Comparison of ENCODE assay signal across 11 cellular contexts in genomic region chr1:205287076-205287475, GRCh38. TPM values are rescaled to one million over a fixed set of nuclear protein-coding genes. Genes with fewer than 3 reads are reported as not detected.
DNase-seq lines count a peak whose midpoint lies in the region; ATAC-seq and TF ChIP-seq lines count a peak whose summit lies in the region.
"Had no signal": no experiment of that assay in that cellular context is flagged by ENCODE, and none has a peak within 500 bp of the region (broad histone marks: within the 10 kb centered on the region; RNA-seq: fewer than 3 reads in every experiment).

No MANE protein-coding gene starts in this region.

- no peak for DNase-seq in CD8-positive, alpha-beta memory T cell
- DNase-seq in M059J (ENCODE audit: low read depth): peak; percentile 23
- no peak for DNase-seq in central memory CD8-positive, alpha-beta T cell (ENCODE audit: low spot score in 2 of 2)
- no peak for DNase-seq in hepatic stellate cell (ENCODE audit: low spot score)
- DNase-seq in NK-92 (lab: John Stamatoyannopoulos, UW; ENCODE audit: unreplicated experiment): no peak
- DNase-seq in NCI-H146 treated with DMSO at 0.1 percent for 48 hours (lab: John Stamatoyannopoulos, UW; ENCODE audit: unreplicated experiment): no peak
- DNase-seq: amygdala, NCI-H1436 treated with DMSO at 0.1 percent for 48 hours had no signal

- H3K36me3 Mint-ChIP-seq in CD8-positive, alpha-beta memory T cell: peaks cover 0 to 1% (median 0%) of the 10 kb centered on the region in 3 donors
- peaks cover 21% of the 10 kb centered on the region for H3K36me3 Mint-ChIP-seq in central memory CD8-positive, alpha-beta T cell (ENCODE audit: insufficient read depth)

- H3K4me1 Mint-ChIP-seq in CD8-positive, alpha-beta memory T cell: peaks cover 76 to 90% (median 86%) of the 10 kb centered on the region in 3 donors
- H3K4me1 Mint-ChIP-seq in central memory CD8-positive, alpha-beta T cell: peaks cover 82% of the 10 kb centered on the region

- H3K4me3 ChIP-seq in CD8-positive, alpha-beta memory T cell (ENCODE audit: low read length): peak overlapping the region; percentile 80
- H3K4me3 ChIP-seq in neutrophil (ENCODE audit: low read depth in 1 of 2, low read length in 1 of 2): peak overlapping the region; percentile 36 to 62

- H3K36me3 ChIP-seq in CD8-positive, alpha-beta memory T cell (ENCODE audit: insufficient read depth, low read length): no peaks in the 10 kb centered on the region
- H3K36me3 ChIP-seq in neutrophil: no peaks in the 10 kb centered on the region

- H3K4me3 Mint-ChIP-seq in CD8-positive, alpha-beta memory T cell: peak overlapping the region; percentile 73 to 87 (median 81)
- peak overlapping the region; percentile 61 for H3K4me3 Mint-ChIP-seq in central memory CD8-positive, alpha-beta T cell

- peaks cover 0 to 5% of the 10 kb centered on the region in 2 donors for H3K27me3 Mint-ChIP-seq in CD8-positive, alpha-beta memory T cell
- H3K27me3 Mint-ChIP-seq in central memory CD8-positive, alpha-beta T cell: no peaks in the 10 kb centered on the region

- H3K27ac Mint-ChIP-seq in CD8-positive, alpha-beta memory T cell: peak overlapping the region; percentile 77 to 98 (median 94)
- H3K27ac Mint-ChIP-seq in central memory CD8-positive, alpha-beta T cell (ENCODE audit: low read depth): peak overlapping the region; percentile 99

- peaks cover 79% of the 10 kb centered on the region for H3K4me1 ChIP-seq in CD8-positive, alpha-beta memory T cell (ENCODE audit: insufficient read depth, low read length)
- H3K4me1 ChIP-seq in neutrophil (ENCODE audit: control insufficient read depth in 1 of 2, insufficient read depth in 1 of 2, low read depth in 1 of 2, low read length in 1 of 2): peaks cover 65 to 66% of the 10 kb centered on the region in 2 experiments

- H3K27ac ChIP-seq in CD8-positive, alpha-beta memory T cell (ENCODE audit: low read depth, low read length): no peak overlapping the region
- peak overlapping the region; percentile 100 for H3K27ac ChIP-seq in neutrophil

- no peak for TF ChIP-seq CTCF in neutrophil (IDR thresholded peaks at IDR 0.05)

- CTCF ChIA-PET in CD8-positive, alpha-beta memory T cell (lab: Charles Lee): interaction anchor here (10.0 to 37.5 kb wide), 2 partner anchors 13 to 34 kb away, joined by 231 to 1351 read pairs; partner anchors contain the start of gene NUAK2

- no peaks in the 10 kb centered on the region for H3K9me3 ChIP-seq in CD8-positive, alpha-beta memory T cell (ENCODE audit: low read length)
- no peaks in the 10 kb centered on the region for H3K9me3 ChIP-seq in neutrophil

- H3K9me3 Mint-ChIP-seq in CD8-positive, alpha-beta memory T cell: peaks cover 0 to 2% (median 0%) of the 10 kb centered on the region in 5 donors
- H3K9me3 Mint-ChIP-seq in central memory CD8-positive, alpha-beta T cell: no peaks in the 10 kb centered on the region

- ATAC-seq in central memory CD8-positive, alpha-beta T cell (replicated peaks; ENCODE audit: extremely low read depth, poor library complexity, severe bottlenecking): no peak
- no peak for ATAC-seq in GM18868 (IDR thresholded peaks at IDR 0.05; ENCODE audit: unreplicated experiment)
- ATAC-seq: left lobe of liver had no signal

- POLR2A ChIA-PET in CD8-positive, alpha-beta memory T cell (lab: Charles Lee): interaction anchor here (1.1 to 5.2 kb wide), 6 partner anchors 11 to 38 kb away, joined by 3 to 86 read pairs (median 12); partner anchors contain the start of gene NUAK2

- H3K27me3 ChIP-seq in CD8-positive, alpha-beta memory T cell (ENCODE audit: insufficient read depth, low read length, poor library complexity, severe bottlenecking): no peaks in the 10 kb centered on the region
- H3K27me3 ChIP-seq in neutrophil: no peaks in the 10 kb centered on the region

RNA-seq across cellular contexts. Expression of gene NUAK2, which starts 34.5 kb away (rescaled TPM):
- 1 to 10 TPM; 4.5 to 4.7 TPM for total RNA-seq in CD8-positive, alpha-beta memory T cell
- 32.1 TPM for polyA plus RNA-seq in CD8-positive, alpha-beta memory T cell
- total RNA-seq in M059J (2014; rRNA removed; shearing (Covaris generic)): 6.7 and 8.4 TPM in 2 replicates

RNA-seq across cellular contexts. Expression of gene TMCC2, which starts 59.3 kb away (rescaled TPM):
- 1 to 10 TPM; 7.1 to 8.4 TPM for total RNA-seq in CD8-positive, alpha-beta memory T cell
- 1.4 TPM for polyA plus RNA-seq in CD8-positive, alpha-beta memory T cell
- 0.69 and 2.7 TPM in 2 replicates for total RNA-seq in M059J (2014; rRNA removed; shearing (Covaris generic))
